In genomic region chr2:24984912-24985311, GRCh38 we compare ENCODE assay signal across 10 cellular contexts. TPM values are rescaled to one million over a fixed set of nuclear protein-coding genes. Genes with fewer than 3 reads are reported as not detected.
DNase-seq lines count a peak whose midpoint lies in the region; ATAC-seq, FAIRE-seq and TF ChIP-seq lines count a peak whose summit lies in the region.
"Had no signal": no experiment of that assay in that cellular context is flagged by ENCODE, and none has a peak within 500 bp of the region (broad histone marks: within the 10 kb centered on the region; RNA-seq: fewer than 3 reads in every experiment).

No MANE protein-coding gene starts in this region.

- no CpG with 5 or more reads among the region's 8 CpGs for WGBS in H9 (ENCODE audit: extremely low coverage, insufficient read length, low lambda C conversion rate)
- 43 to 48% methylated on average over 8 of the region's 8 CpGs for WGBS in pancreas, 2 donors

- H3K9me3 ChIP-seq in H9 (ENCODE audit: control insufficient read depth, low read depth, low read length), result no peaks in the 10 kb centered on the region
- H3K9me3 ChIP-seq in SK-N-MC (ENCODE audit: low read depth, low read length), result no peaks in the 10 kb centered on the region
- no peaks in the 10 kb centered on the region for H3K9me3 ChIP-seq in pancreas
- no peaks in the 10 kb centered on the region for H3K9me3 ChIP-seq in ascending aorta

- H2BK5ac ChIP-seq in H9 (ENCODE audit: insufficient read length, low read length), result no peak overlapping the region

- no peak overlapping the region for H2BK15ac ChIP-seq in H9 (ENCODE audit: low read depth, low read length)

- intact Hi-C loops in Right ventricle myocardium superior (cut with DNase I), result loop anchor here (5.0 kb wide), 1 partner anchor 57 kb away; the partner anchor contains the start of gene EFR3B
- intact Hi-C loops in pancreas (cut with DNase I), result loop anchor here in 1 of 3 donors (5.0 kb wide), 1 partner anchor 142 kb away; no protein-coding TSS in a partner anchor
- intact Hi-C loops in ascending aorta (cut with DNase I), result no loop called here

- no peak overlapping the region for H3K14ac ChIP-seq in H9 (ENCODE audit: insufficient read depth, low read length)

- H3K36me3 Mint-ChIP-seq in H9 (ENCODE audit: insufficient read depth in 1 of 3, low read depth in 3 of 3), result no peaks in the 10 kb centered on the region

- no peak overlapping the region for H2AK5ac ChIP-seq in H9 (ENCODE audit: insufficient read length, low read length)

- no peak overlapping the region for H4K8ac ChIP-seq in H9 (replicated peaks; ENCODE audit: insufficient read length, low read depth, low read length)

- 0 out of 7 replicates have a peak overlapping the region, but pooled peaks of 1 of the 3 experiments have one; percentile 41 for H3K27ac Mint-ChIP-seq in H9

- H3K27me3 Mint-ChIP-seq in H9 (ENCODE audit: low read depth), result peaks cover 5% of the 10 kb centered on the region

- H4K91ac ChIP-seq in H9 (ENCODE audit: insufficient read length, low read depth, low read length), result no peak overlapping the region

- ATAC-seq in Right ventricle myocardium superior (ENCODE audit: poor library complexity) (peak; percentile 85), pancreas (peak in 3 of 4 donors; percentile 66 to 87 (median 71)), HG03565 (IDR thresholded peaks at IDR 0.05; ENCODE audit: unreplicated experiment) (no peak), HG02970 (IDR thresholded peaks at IDR 0.05; ENCODE audit: low FRiP score, unreplicated experiment) (no peak)
- ATAC-seq: Panc1 had no signal

- peak; percentile 29 for DNase-seq in H9
- no peak for DNase-seq in SK-N-MC (ENCODE audit: low read depth, low spot score)
- peak; percentile 50 for DNase-seq in Right ventricle myocardium superior
- DNase-seq in pancreas, result no peak
- no peak for DNase-seq in ascending aorta (ENCODE audit: low spot score in 2 of 2)
- DNase-seq in activated gamma-delta T cell (lab: John Stamatoyannopoulos, UW), result no peak
- DNase-seq: activated CD8-positive, alpha-beta memory T cell treated with anti-CD3 and anti-CD28 coated beads for 24 hours had no signal

- no peak overlapping the region for H2AFZ ChIP-seq in H9 (ENCODE audit: low read length)

- FAIRE-seq in pancreas (lab: Jason Lieb, UNC), result no peak

- H3K36me3 ChIP-seq in SK-N-MC (ENCODE audit: insufficient read depth, low read length) (no peaks in the 10 kb centered on the region), pancreas (no peaks in the 10 kb centered on the region), ascending aorta (no peaks in the 10 kb centered on the region)

- no peak for TF ChIP-seq CTCF in H9 (conservative IDR thresholded peaks at IDR 0.05)
- no peak for TF ChIP-seq CTCF in pancreas (IDR thresholded peaks at IDR 0.05)
- no peak for TF ChIP-seq CTCF in ascending aorta (IDR thresholded peaks at IDR 0.05)

- H2BK12ac ChIP-seq in H9 (ENCODE audit: insufficient read length, low read depth, low read length), result no peak overlapping the region

- H3K18ac ChIP-seq in H9 (ENCODE audit: insufficient read length, low read depth, low read length), result peak overlapping the region; percentile 69

- H3K23me2 ChIP-seq in H9 (ENCODE audit: insufficient read length, low read depth, low read length, poor library complexity, severe bottlenecking), result no peaks in the 10 kb centered on the region

- no peak overlapping the region for H3K4me2 ChIP-seq in H9 (ENCODE audit: insufficient read depth, insufficient read length, low read length)

- no peaks in the 10 kb centered on the region for H3K4me1 ChIP-seq in H9 (ENCODE audit: insufficient read depth, low read length)
- no peaks in the 10 kb centered on the region for H3K4me1 ChIP-seq in pancreas
- H3K4me1 ChIP-seq in ascending aorta, result no peaks in the 10 kb centered on the region

- H4K20me1 ChIP-seq in H9 (ENCODE audit: control insufficient read depth, insufficient read depth, insufficient read length), result no peaks in the 10 kb centered on the region

- H3T11ph ChIP-seq in H9 (ENCODE audit: low read length), result no peak overlapping the region

- no peaks in the 10 kb centered on the region for H3K79me1 ChIP-seq in H9 (ENCODE audit: insufficient read depth, low read depth, low read length, poor library complexity, severe bottlenecking)

- H3K79me2 ChIP-seq in H9 (ENCODE audit: insufficient read depth, low read length), result no peaks in the 10 kb centered on the region

- H3K27ac ChIP-seq in H9 (ENCODE audit: insufficient read length, low read depth, low read length), result no peak overlapping the region
- H3K27ac ChIP-seq in SK-N-MC, result no peak overlapping the region
- H3K27ac ChIP-seq in pancreas, result no peak overlapping the region
- no peak overlapping the region for H3K27ac ChIP-seq in ascending aorta

- H2BK120ac ChIP-seq in H9 (ENCODE audit: low read depth, low read length, poor library complexity, severe bottlenecking), result no peak overlapping the region

- no peak overlapping the region for H3K4me3 Mint-ChIP-seq in H9

- H3K4me3 ChIP-seq in SK-N-MC (peak overlapping the region; percentile 56), pancreas (no peak overlapping the region), ascending aorta (no peak overlapping the region)

- H3K27me3 ChIP-seq in H9 (ENCODE audit: insufficient read depth, low read length) (no peaks in the 10 kb centered on the region), pancreas (no peaks in the 10 kb centered on the region), ascending aorta (no peaks in the 10 kb centered on the region)

- H3K9me3 Mint-ChIP-seq in H9, result no peaks in the 10 kb centered on the region

- no peak overlapping the region for H3K56ac ChIP-seq in H9 (ENCODE audit: insufficient read length, low read depth, low read length)

- no peak overlapping the region for H2BK20ac ChIP-seq in H9 (ENCODE audit: low read depth, low read length, poor library complexity, severe bottlenecking)

- H4K5ac ChIP-seq in H9 (ENCODE audit: insufficient read length, low read depth, low read length), result no peak overlapping the region

- H3K4ac ChIP-seq in H9 (ENCODE audit: low read depth, low read length), result no peak overlapping the region

- peaks cover 12 to 13% of the 10 kb centered on the region in 2 experiments for H3K4me1 Mint-ChIP-seq in H9

- H3K9ac ChIP-seq in H9 (ENCODE audit: extremely low read depth, insufficient read length, low read length) (no peak overlapping the region), SK-N-MC (ENCODE audit: insufficient read length) (no peak overlapping the region)

- H3K23ac ChIP-seq in H9 (ENCODE audit: insufficient read length, low read depth, low read length), result no peak overlapping the region

RNA-seq across cellular contexts. Expression of gene DNAJC27, which starts 13.2 kb away (rescaled TPM):
- 4.6 and 5.1 TPM in 2 replicates for total RNA-seq in H9 (2021)
- 8.5 TPM for total RNA-seq in Right ventricle myocardium superior
- total RNA-seq in pancreas, result 1 to 10 TPM; 1.9 to 4.7 (median 3.2) TPM
- polyA plus RNA-seq in pancreas, result 1 to 10 TPM; 1.8 to 3.6 TPM
- 3.6 TPM for total RNA-seq in ascending aorta

RNA-seq across cellular contexts. Expression of gene EFR3B, which starts 57.0 kb away (rescaled TPM):
- total RNA-seq in H9 (2021) (7.0 and 7.2 TPM in 2 replicates), Right ventricle myocardium superior (3.8 TPM), pancreas (under 1 TPM; 0.23 to 0.89 (median 0.42) TPM), ascending aorta (0.32 TPM)
- polyA plus RNA-seq in pancreas, result 1 to 10 TPM in 1 of 2 donors, under 1 TPM in 1; 0.46 to 1.0 TPM

Comparison
In these comparisons a context has a peak if more than half of its experiments do, and no peak if none do; other contexts are left out.
1. DNase-seq: peak in H9 (single experiment) and Right ventricle myocardium superior (single experiment); none in SK-N-MC (single experiment), pancreas (0 of 6), ascending aorta (0 of 2) and activated gamma-delta T cell (single experiment).
2. ATAC-seq: peak in Right ventricle myocardium superior (single experiment) and pancreas (3 of 4); none in HG03565 (single experiment) and HG02970 (single experiment).